Comparison of ENCODE assay signal across 1 cellular context in genomic region chr6:143842902-143843688, GRCh38.
TF ChIP-seq lines count a peak whose summit lies in the region.

Gene LTV1, plus strand, starts transcription at chr6:143843338. Its CDS starts 140 bp downstream, at chr6:143843478.

TF ChIP-seq in HepG2, 621 proteins besides CTCF, POLR2A, EP300 and RAD21 (continued from another document and continues in another):
- TF ChIP-seq, protein P1, sequence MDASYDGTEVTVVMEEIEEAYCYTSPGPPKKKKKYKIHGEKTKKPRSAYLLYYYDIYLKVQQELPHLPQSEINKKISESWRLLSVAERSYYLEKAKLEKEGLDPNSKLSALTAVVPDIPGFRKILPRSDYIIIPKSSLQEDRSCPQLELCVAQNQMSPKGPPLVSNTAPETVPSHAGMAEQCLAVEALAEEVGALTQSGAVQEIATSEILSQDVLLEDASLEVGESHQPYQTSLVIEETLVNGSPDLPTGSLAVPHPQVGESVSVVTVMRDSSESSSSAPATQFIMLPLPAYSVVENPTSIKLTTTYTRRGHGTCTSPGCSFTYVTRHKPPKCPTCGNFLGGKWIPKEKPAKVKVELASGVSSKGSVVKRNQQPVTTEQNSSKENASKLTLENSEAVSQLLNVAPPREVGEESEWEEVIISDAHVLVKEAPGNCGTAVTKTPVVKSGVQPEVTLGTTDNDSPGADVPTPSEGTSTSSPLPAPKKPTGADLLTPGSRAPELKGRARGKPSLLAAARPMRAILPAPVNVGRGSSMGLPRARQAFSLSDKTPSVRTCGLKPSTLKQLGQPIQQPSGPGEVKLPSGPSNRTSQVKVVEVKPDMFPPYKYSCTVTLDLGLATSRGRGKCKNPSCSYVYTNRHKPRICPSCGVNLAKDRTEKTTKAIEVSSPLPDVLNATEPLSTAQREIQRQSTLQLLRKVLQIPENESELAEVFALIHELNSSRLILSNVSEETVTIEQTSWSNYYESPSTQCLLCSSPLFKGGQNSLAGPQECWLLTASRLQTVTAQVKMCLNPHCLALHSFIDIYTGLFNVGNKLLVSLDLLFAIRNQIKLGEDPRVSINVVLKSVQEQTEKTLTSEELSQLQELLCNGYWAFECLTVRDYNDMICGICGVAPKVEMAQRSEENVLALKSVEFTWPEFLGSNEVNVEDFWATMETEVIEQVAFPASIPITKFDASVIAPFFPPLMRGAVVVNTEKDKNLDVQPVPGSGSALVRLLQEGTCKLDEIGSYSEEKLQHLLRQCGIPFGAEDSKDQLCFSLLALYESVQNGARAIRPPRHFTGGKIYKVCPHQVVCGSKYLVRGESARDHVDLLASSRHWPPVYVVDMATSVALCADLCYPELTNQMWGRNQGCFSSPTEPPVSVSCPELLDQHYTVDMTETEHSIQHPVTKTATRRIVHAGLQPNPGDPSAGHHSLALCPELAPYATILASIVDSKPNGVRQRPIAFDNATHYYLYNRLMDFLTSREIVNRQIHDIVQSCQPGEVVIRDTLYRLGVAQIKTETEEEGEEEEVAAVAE (CRISPR knock-in tag; IDR thresholded peaks at IDR 0.05; ENCODE audit: borderline replicate concordance): peak; percentile 95
- TF ChIP-seq JUND (CRISPR knock-in tag; IDR thresholded peaks at IDR 0.05): peak; percentile 89; the same call in 1 of the 2 replicates
- peak; percentile 80; the same call in 1 of the 2 replicates for TF ChIP-seq RELA (CRISPR knock-in tag; IDR thresholded peaks at IDR 0.05)
- peak; percentile 96 for TF ChIP-seq ATF1 (CRISPR knock-in tag; IDR thresholded peaks at IDR 0.05)
- no peak; the same call in 1 of the 2 replicates for TF ChIP-seq TFAP4 (IDR thresholded peaks at IDR 0.05; ENCODE audit: borderline replicate concordance, low read depth)
- no peak for TF ChIP-seq CCAR2 (optimal IDR thresholded peaks at IDR 0.05; ENCODE audit: low read depth, low read length)
- peak; percentile 98; the same call in 1 of the 2 replicates for TF ChIP-seq SMAD1 (CRISPR knock-in tag; IDR thresholded peaks at IDR 0.05; ENCODE audit: borderline replicate concordance, low read depth)
- TF ChIP-seq ZBTB2 (CRISPR knock-in tag; IDR thresholded peaks at IDR 0.05; ENCODE audit: low read depth): peak; percentile 82
- peak; percentile 95; the same call in 1 of the 2 replicates for TF ChIP-seq SNAI1 (CRISPR knock-in tag; IDR thresholded peaks at IDR 0.05; ENCODE audit: borderline replicate concordance)
- peak; percentile 98 for TF ChIP-seq ZNF766 (CRISPR knock-in tag; IDR thresholded peaks at IDR 0.05; ENCODE audit: borderline replicate concordance)
- TF ChIP-seq ELF1 (CRISPR knock-in tag; IDR thresholded peaks at IDR 0.05): peak; percentile 90
- TF ChIP-seq ZNF781 (CRISPR knock-in tag; IDR thresholded peaks at IDR 0.05; ENCODE audit: borderline replicate concordance, not compliant biosample characterization): peak; percentile 100
- TF ChIP-seq CCDC6 (CRISPR knock-in tag; IDR thresholded peaks at IDR 0.05): peak; percentile 94
- TF ChIP-seq FUBP1 (CRISPR knock-in tag; IDR thresholded peaks at IDR 0.05; ENCODE audit: borderline replicate concordance): 0 out of 2 replicates have a peak, but pooled peaks have one; percentile 6
- TF ChIP-seq ZFP36L2 (CRISPR knock-in tag; IDR thresholded peaks at IDR 0.05): no peak; the same call in 1 of the 2 replicates
- TF ChIP-seq, protein P2, sequence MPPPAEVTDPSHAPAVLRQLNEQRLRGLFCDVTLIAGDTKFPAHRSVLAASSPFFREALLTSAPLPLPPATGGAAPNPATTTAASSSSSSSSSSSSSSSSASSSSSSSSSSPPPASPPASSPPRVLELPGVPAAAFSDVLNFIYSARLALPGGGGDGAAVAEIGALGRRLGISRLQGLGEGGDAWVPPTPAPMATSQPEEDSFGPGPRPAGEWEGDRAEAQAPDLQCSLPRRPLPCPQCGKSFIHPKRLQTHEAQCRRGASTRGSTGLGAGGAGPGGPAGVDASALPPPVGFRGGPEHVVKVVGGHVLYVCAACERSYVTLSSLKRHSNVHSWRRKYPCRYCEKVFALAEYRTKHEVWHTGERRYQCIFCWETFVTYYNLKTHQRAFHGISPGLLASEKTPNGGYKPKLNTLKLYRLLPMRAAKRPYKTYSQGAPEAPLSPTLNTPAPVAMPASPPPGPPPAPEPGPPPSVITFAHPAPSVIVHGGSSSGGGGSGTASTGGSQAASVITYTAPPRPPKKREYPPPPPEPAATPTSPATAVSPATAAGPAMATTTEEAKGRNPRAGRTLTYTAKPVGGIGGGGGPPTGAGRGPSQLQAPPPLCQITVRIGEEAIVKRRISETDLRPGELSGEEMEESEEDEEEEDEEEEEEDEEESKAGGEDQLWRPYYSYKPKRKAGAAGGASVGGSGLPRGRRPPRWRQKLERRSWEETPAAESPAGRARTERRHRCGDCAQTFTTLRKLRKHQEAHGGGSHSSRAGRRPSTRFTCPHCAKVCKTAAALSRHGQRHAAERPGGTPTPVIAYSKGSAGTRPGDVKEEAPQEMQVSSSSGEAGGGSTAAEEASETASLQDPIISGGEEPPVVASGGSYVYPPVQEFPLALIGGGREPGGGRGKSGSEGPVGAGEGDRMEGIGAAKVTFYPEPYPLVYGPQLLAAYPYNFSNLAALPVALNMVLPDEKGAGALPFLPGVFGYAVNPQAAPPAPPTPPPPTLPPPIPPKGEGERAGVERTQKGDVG (CRISPR knock-in tag; IDR thresholded peaks at IDR 0.05; ENCODE audit: borderline replicate concordance): peak; percentile 98
- TF ChIP-seq ZBTB38 (CRISPR knock-in tag; IDR thresholded peaks at IDR 0.05): peak; percentile 97
- peak; percentile 86 for TF ChIP-seq FOXJ3 (CRISPR knock-in tag; IDR thresholded peaks at IDR 0.05; ENCODE audit: borderline replicate concordance)
- peak; percentile 89 for TF ChIP-seq E2F5 (CRISPR knock-in tag; conservative IDR thresholded peaks at IDR 0.05)
- peak; percentile 87 for TF ChIP-seq ZFP1 (CRISPR knock-in tag; IDR thresholded peaks at IDR 0.05)
- peak; percentile 96 for TF ChIP-seq ZSCAN12 (CRISPR knock-in tag; IDR thresholded peaks at IDR 0.05)
- TF ChIP-seq ZNF296 (CRISPR knock-in tag; conservative IDR thresholded peaks at IDR 0.05): peak; percentile 71; the same call in 1 of the 2 replicates
- TF ChIP-seq, protein P3, sequence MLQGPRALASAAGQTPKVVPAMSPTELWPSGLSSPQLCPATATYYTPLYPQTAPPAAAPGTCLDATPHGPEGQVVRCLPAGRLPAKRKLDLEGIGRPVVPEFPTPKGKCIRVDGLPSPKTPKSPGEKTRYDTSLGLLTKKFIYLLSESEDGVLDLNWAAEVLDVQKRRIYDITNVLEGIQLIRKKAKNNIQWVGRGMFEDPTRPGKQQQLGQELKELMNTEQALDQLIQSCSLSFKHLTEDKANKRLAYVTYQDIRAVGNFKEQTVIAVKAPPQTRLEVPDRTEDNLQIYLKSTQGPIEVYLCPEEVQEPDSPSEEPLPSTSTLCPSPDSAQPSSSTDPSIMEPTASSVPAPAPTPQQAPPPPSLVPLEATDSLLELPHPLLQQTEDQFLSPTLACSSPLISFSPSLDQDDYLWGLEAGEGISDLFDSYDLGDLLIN (CRISPR knock-in tag; IDR thresholded peaks at IDR 0.05; ENCODE audit: borderline replicate concordance): peak; percentile 99; the same call in 1 of the 2 replicates
- TF ChIP-seq HOXA3 (CRISPR knock-in tag; IDR thresholded peaks at IDR 0.05): peak; percentile 99
- peak; percentile 91; the same call in 1 of the 2 replicates for TF ChIP-seq ZNF136 (CRISPR knock-in tag; IDR thresholded peaks at IDR 0.05; ENCODE audit: low read depth)
- peak; percentile 99 for TF ChIP-seq ZNF343 (CRISPR knock-in tag; IDR thresholded peaks at IDR 0.05)
- peak; percentile 99; the same call in 1 of the 2 replicates for TF ChIP-seq ZNF333 (CRISPR knock-in tag; IDR thresholded peaks at IDR 0.05; ENCODE audit: borderline replicate concordance)
- TF ChIP-seq ZNF124 (CRISPR knock-in tag; IDR thresholded peaks at IDR 0.05): peak; percentile 81; the same call in 1 of the 2 replicates
- peak; percentile 56 for TF ChIP-seq FOSL1 (CRISPR knock-in tag; IDR thresholded peaks at IDR 0.05; ENCODE audit: borderline replicate concordance)
- no peak for TF ChIP-seq HOXA7 (CRISPR knock-in tag; IDR thresholded peaks at IDR 0.05)
- no peak; the same call in 1 of the 2 replicates for TF ChIP-seq HHEX (CRISPR knock-in tag; IDR thresholded peaks at IDR 0.05)
- TF ChIP-seq, protein P4, sequence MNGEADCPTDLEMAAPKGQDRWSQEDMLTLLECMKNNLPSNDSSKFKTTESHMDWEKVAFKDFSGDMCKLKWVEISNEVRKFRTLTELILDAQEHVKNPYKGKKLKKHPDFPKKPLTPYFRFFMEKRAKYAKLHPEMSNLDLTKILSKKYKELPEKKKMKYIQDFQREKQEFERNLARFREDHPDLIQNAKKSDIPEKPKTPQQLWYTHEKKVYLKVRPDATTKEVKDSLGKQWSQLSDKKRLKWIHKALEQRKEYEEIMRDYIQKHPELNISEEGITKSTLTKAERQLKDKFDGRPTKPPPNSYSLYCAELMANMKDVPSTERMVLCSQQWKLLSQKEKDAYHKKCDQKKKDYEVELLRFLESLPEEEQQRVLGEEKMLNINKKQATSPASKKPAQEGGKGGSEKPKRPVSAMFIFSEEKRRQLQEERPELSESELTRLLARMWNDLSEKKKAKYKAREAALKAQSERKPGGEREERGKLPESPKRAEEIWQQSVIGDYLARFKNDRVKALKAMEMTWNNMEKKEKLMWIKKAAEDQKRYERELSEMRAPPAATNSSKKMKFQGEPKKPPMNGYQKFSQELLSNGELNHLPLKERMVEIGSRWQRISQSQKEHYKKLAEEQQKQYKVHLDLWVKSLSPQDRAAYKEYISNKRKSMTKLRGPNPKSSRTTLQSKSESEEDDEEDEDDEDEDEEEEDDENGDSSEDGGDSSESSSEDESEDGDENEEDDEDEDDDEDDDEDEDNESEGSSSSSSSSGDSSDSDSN (CRISPR knock-in tag; IDR thresholded peaks at IDR 0.05): peak; percentile 97
- peak; percentile 78 for TF ChIP-seq CEBPG (CRISPR knock-in tag; IDR thresholded peaks at IDR 0.05)
- TF ChIP-seq ZNF710 (CRISPR knock-in tag; IDR thresholded peaks at IDR 0.05; ENCODE audit: borderline replicate concordance): peak; percentile 94
- TF ChIP-seq HNRNPLL (IDR thresholded peaks at IDR 0.05; ENCODE audit: low read depth, low read length, poor library complexity, severe bottlenecking): peak; percentile 78
- peak; percentile 92; the same call in 1 of the 2 replicates for TF ChIP-seq HINFP (CRISPR knock-in tag; IDR thresholded peaks at IDR 0.05; ENCODE audit: low read depth)
- TF ChIP-seq ZNF232 (CRISPR knock-in tag; IDR thresholded peaks at IDR 0.05; ENCODE audit: borderline replicate concordance): peak; percentile 99
- TF ChIP-seq POLR2AphosphoS5 (IDR thresholded peaks at IDR 0.05; ENCODE audit: low read depth, low read length): peak; percentile 98
